ENCODE assay signal across 13 cellular contexts in the genomic region with DNA sequence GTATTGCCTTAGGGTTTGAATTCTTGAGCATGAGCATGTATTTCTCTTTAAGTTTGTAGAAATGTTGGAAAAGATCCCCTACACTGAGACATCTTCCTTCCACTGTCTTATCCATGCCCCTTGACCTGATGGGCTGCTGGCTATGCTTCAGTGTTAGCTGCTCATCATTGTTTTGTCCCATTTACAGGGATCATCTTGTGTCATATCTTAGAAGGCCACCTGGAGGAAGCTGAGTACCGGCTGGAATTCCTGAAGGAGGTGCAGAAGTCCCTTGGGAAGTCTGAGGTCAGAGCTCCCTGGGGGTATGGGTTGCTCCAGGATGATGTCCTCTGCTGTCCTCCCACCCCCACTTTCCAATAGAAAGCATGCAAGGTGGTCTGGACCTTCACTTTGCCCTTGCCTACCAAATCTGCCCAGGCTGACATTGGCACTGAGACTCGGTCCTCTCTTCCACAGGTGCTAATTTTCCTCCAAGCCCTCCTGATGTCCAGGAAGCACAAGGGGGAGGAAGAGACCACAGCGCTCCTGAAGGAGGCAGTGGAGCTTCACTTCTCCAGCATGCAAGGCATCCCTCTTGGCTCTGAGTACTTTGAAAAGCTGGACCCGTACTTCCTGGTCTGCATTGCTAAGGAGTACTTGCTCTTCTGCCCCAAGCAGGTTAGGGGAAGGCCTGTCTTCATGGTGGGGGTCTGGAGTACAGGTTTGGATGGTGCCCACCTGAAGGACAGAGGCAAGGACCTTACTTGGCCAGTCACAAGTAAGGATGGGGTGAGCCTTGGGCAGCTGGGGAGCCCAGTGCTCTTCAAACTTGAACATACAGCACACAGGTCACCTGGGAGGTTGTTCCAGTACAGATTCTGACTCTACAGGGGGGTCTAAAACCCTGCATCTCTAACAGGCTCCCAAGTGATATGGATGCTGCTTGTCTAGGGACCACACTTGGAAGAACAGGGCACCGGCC. TPM values are rescaled to one million over a fixed set of nuclear protein-coding genes. Genes with fewer than 3 reads are reported as not detected.
DNase-seq lines count a peak whose midpoint lies in the region; ATAC-seq, FAIRE-seq and TF ChIP-seq lines count a peak whose summit lies in the region.
"Had no signal": no experiment of that assay in that cellular context is flagged by ENCODE, and none has a peak within 500 bp of the region (broad histone marks: within the 10 kb centered on the region; RNA-seq: fewer than 3 reads in every experiment).

No MANE protein-coding gene starts in this region.

- no peak overlapping the region for H3K4ac ChIP-seq in mesenchymal stem cell (ENCODE audit: low read depth in 1 of 2, low read length in 2 of 2)

- H3K27ac Mint-ChIP-seq in activated naive CD4-positive, alpha-beta T cell treated with anti-CD3 and anti-CD28 coated beads for 36 hours: no peak overlapping the region
- H3K27ac Mint-ChIP-seq: effector memory CD8-positive, alpha-beta T cell had no signal

- no peak overlapping the region for H2BK15ac ChIP-seq in mesenchymal stem cell (ENCODE audit: low read depth, poor library complexity, severe bottlenecking)

- H2BK12ac ChIP-seq in mesenchymal stem cell (ENCODE audit: low read length in 2 of 2): no peak overlapping the region

- peaks cover 18% of the 10 kb centered on the region for H3K4me1 Mint-ChIP-seq in activated naive CD4-positive, alpha-beta T cell treated with anti-CD3 and anti-CD28 coated beads for 36 hours (ENCODE audit: low read depth)

- H3K36me3 ChIP-seq in mesenchymal stem cell (ENCODE audit: control insufficient read depth in 1 of 2, insufficient read depth in 2 of 2, low read depth in 1 of 2, low read length in 2 of 2): peaks cover under 1 to 24% of the 10 kb centered on the region in 2 experiments
- H3K36me3 ChIP-seq: HAP-1, ovary had no signal

- no peak for FAIRE-seq in HTR-8/SVneo (lab: Jason Lieb, UNC)

- in situ Hi-C loops in ACHN (cut with HindIII; ENCODE audit: low pct_ligation_motif_present, low pct_unique_long_range_greater_than_20kb, low sequenced_read_pairs): no loop called here

- no peak overlapping the region for H2AK5ac ChIP-seq in mesenchymal stem cell (ENCODE audit: low read length, severe bottlenecking)

- no peak overlapping the region for H3K23ac ChIP-seq in mesenchymal stem cell (ENCODE audit: low read length in 2 of 2)

- no peak overlapping the region for H2BK120ac ChIP-seq in mesenchymal stem cell (ENCODE audit: low read depth, low read length)

- no peak overlapping the region for H3K4me2 ChIP-seq in mesenchymal stem cell (ENCODE audit: low read length, poor library complexity, severe bottlenecking)

- H3K27me3 Mint-ChIP-seq in activated naive CD4-positive, alpha-beta T cell treated with anti-CD3 and anti-CD28 coated beads for 36 hours (ENCODE audit: low read depth): no peaks in the 10 kb centered on the region
- H3K27me3 Mint-ChIP-seq: effector memory CD8-positive, alpha-beta T cell had no signal

- H2BK5ac ChIP-seq in mesenchymal stem cell (ENCODE audit: low read depth, low read length, poor library complexity, severe bottlenecking): no peak overlapping the region

- H3K9ac ChIP-seq in mesenchymal stem cell (ENCODE audit: low read length): no peak overlapping the region

- no peak overlapping the region for H2AFZ ChIP-seq in mesenchymal stem cell (ENCODE audit: low read depth, low read length)

- no peaks in the 10 kb centered on the region for H3K9me3 ChIP-seq in mesenchymal stem cell (ENCODE audit: control insufficient read depth, low read length)
- H3K9me3 ChIP-seq: HAP-1, ovary had no signal

- no peak overlapping the region for H3K4me3 ChIP-seq in coronary artery
- H3K4me3 ChIP-seq in mesenchymal stem cell (ENCODE audit: insufficient read depth in 1 of 2, low read depth in 1 of 2, low read length in 2 of 2): no peak overlapping the region
- H3K4me3 ChIP-seq: HAP-1, ovary had no signal

- H3K4me3 Mint-ChIP-seq in activated naive CD4-positive, alpha-beta T cell treated with anti-CD3 and anti-CD28 coated beads for 36 hours: no peak overlapping the region
- H3K4me3 Mint-ChIP-seq: effector memory CD8-positive, alpha-beta T cell had no signal

- peak; percentile 27 for TF ChIP-seq CTCF in coronary artery (IDR thresholded peaks at IDR 0.05)

- no peak overlapping the region for H3K14ac ChIP-seq in mesenchymal stem cell (ENCODE audit: low read length in 2 of 2)

- H3K27ac ChIP-seq in coronary artery (no peak overlapping the region), mesenchymal stem cell (ENCODE audit: low read length, poor library complexity, severe bottlenecking) (no peak overlapping the region)
- H3K27ac ChIP-seq: ovary had no signal

- no peaks in the 10 kb centered on the region for H3K27me3 ChIP-seq in mesenchymal stem cell (ENCODE audit: control insufficient read depth in 1 of 2, insufficient read depth in 1 of 2, low read length in 2 of 2)
- H3K27me3 ChIP-seq: ovary had no signal

- ATAC-seq in HG03045 (IDR thresholded peaks at IDR 0.05; ENCODE audit: unreplicated experiment) (no peak), GM18520 (IDR thresholded peaks at IDR 0.05; ENCODE audit: unreplicated experiment) (no peak)
- ATAC-seq: effector memory CD8-positive, alpha-beta T cell had no signal

- H3K9me3 Mint-ChIP-seq in activated naive CD4-positive, alpha-beta T cell treated with anti-CD3 and anti-CD28 coated beads for 36 hours: no peaks in the 10 kb centered on the region
- H3K9me3 Mint-ChIP-seq: effector memory CD8-positive, alpha-beta T cell had no signal

- 77% methylated on average over 5 of the region's 5 CpGs for WGBS in mesenchymal stem cell

- CTCF ChIA-PET in activated naive CD4-positive, alpha-beta T cell treated with anti-CD3 and anti-CD28 coated beads for 36 hours (lab: Charles Lee): interaction anchor here (1.1 to 9.3 kb wide), 6 partner anchors 66 to 165 kb away, joined by 3 to 169 read pairs (median 4); partner anchors contain the start of gene XIRP1

- no peaks in the 10 kb centered on the region for H3K36me3 Mint-ChIP-seq in activated naive CD4-positive, alpha-beta T cell treated with anti-CD3 and anti-CD28 coated beads for 36 hours (ENCODE audit: low read depth)

- no peak overlapping the region for H3K18ac ChIP-seq in mesenchymal stem cell (ENCODE audit: low read depth in 1 of 2, low read length in 2 of 2)

- H3K79me1 ChIP-seq in mesenchymal stem cell (replicated peaks; ENCODE audit: low read length, poor library complexity, severe bottlenecking): no peaks in the 10 kb centered on the region

- DNase-seq in ACHN (peak; percentile 34), HTR-8/SVneo (ENCODE audit: insufficient read length, low spot score) (peak; percentile 30), coronary artery (ENCODE audit: low spot score) (no peak), mesenchymal stem cell (peak; percentile 51), GM19238 (ENCODE audit: insufficient read length, low spot score) (no peak)
- DNase-seq in activated naive CD4-positive, alpha-beta T cell treated with anti-CD3 and anti-CD28 coated beads for 36 hours: no peak
- DNase-seq: activated CD4-positive, alpha-beta T cell treated with anti-CD3 and anti-CD28 coated beads, Interleukin-2, amount 50 U/mL, for 48 hours; effector memory CD8-positive, alpha-beta T cell; NCI-H146 had no signal

- H4K91ac ChIP-seq in mesenchymal stem cell (ENCODE audit: low read length): no peak overlapping the region

- no peak overlapping the region for H4K8ac ChIP-seq in mesenchymal stem cell (ENCODE audit: low read length)

- intact Hi-C loops in activated naive CD4-positive, alpha-beta T cell treated with anti-CD3 and anti-CD28 coated beads for 36 hours (cut with micrococcal nuclease): no loop called here

- H3K4me1 ChIP-seq in mesenchymal stem cell (ENCODE audit: control insufficient read depth, insufficient read depth, low read depth, low read length): peaks cover 15% of the 10 kb centered on the region
- H3K4me1 ChIP-seq: HAP-1 had no signal

RNA-seq across cellular contexts. Expression of gene TTC21A, which starts 17.7 kb away (rescaled TPM):
- polyA plus RNA-seq in mesenchymal stem cell (2013, experiment 1 of 2): 3.1 TPM
- 2.8 TPM for polyA plus RNA-seq in mesenchymal stem cell (2013, experiment 2 of 2)
- 1 to 10 TPM; 1.5 to 1.6 TPM for total RNA-seq in activated naive CD4-positive, alpha-beta T cell treated with anti-CD3 and anti-CD28 coated beads for 36 hours

RNA-seq across cellular contexts. Expression of gene GORASP1, which starts 17.7 kb away (rescaled TPM):
- polyA plus RNA-seq in mesenchymal stem cell (2013, experiment 1 of 2): 26.3 TPM
- polyA plus RNA-seq in mesenchymal stem cell (2013, experiment 2 of 2): 24.9 TPM
- 10 to 100 TPM; 19.0 to 21.8 TPM for total RNA-seq in activated naive CD4-positive, alpha-beta T cell treated with anti-CD3 and anti-CD28 coated beads for 36 hours

RNA-seq across cellular contexts. Expression of gene CSRNP1, which starts 28.2 kb away (rescaled TPM):
- polyA plus RNA-seq in mesenchymal stem cell (2013, experiment 1 of 2): 16.6 TPM
- 15.6 TPM for polyA plus RNA-seq in mesenchymal stem cell (2013, experiment 2 of 2)
- 10 to 100 TPM; 66.5 to 71.0 TPM for total RNA-seq in activated naive CD4-positive, alpha-beta T cell treated with anti-CD3 and anti-CD28 coated beads for 36 hours

Comparison
In these comparisons a context has a peak if more than half of its experiments do, and no peak if none do; other contexts are left out.
1. DNase-seq: peak in ACHN (single experiment), HTR-8/SVneo (single experiment) and mesenchymal stem cell (single experiment); none in coronary artery (single experiment), activated naive CD4-positive, alpha-beta T cell treated with anti-CD3 and anti-CD28 coated beads for 36 hours (single experiment) and GM19238 (single experiment).